In the genomic region with DNA sequence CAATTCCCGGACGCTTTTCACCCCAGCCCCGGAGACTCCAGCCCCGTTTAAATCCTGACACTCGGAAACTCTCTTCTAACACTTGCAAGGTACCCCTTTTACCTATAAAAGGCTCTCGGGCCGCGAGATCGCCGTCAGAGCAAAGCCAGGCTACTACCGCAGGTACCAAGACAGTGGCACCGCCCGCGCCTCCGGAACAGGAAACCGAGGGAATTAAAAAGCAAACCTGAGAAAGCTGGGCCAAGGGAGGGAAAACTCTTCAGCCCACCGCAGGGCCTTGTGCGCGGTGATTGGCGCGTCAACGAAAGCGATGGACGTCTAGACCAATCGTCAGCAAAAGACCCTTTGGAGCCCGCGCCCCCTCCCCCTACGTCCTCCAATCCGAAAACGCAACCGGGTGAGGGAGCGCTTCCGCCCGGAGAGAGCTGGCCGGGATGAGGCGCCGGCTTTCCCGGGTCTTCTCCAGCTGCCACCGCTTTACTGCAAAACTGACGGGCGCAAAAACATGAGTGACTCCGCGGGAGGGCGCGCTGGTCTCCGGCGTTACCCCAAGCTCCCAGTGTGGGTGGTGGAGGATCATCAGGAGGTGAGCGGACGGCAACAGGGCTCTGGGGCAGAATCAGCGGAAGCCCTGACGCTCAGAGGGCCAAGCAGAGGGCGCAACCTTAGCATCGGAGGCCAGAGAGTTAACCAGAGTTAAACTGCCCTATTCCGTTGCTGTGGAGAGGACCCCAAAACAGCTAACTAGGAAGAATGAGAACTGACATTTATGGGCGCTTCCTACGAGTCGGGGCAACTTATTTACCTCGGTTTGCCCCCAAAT, we compare ENCODE assay signal across 7 cellular contexts.
DNase-seq lines count a peak whose midpoint lies in the region; ATAC-seq and TF ChIP-seq lines count a peak whose summit lies in the region.

TSS of gene C5orf22 (plus strand) at position 414 of the 823 bp plus-strand sequence. CDS start at position 506, 92 bp downstream.
A gene with protein sequence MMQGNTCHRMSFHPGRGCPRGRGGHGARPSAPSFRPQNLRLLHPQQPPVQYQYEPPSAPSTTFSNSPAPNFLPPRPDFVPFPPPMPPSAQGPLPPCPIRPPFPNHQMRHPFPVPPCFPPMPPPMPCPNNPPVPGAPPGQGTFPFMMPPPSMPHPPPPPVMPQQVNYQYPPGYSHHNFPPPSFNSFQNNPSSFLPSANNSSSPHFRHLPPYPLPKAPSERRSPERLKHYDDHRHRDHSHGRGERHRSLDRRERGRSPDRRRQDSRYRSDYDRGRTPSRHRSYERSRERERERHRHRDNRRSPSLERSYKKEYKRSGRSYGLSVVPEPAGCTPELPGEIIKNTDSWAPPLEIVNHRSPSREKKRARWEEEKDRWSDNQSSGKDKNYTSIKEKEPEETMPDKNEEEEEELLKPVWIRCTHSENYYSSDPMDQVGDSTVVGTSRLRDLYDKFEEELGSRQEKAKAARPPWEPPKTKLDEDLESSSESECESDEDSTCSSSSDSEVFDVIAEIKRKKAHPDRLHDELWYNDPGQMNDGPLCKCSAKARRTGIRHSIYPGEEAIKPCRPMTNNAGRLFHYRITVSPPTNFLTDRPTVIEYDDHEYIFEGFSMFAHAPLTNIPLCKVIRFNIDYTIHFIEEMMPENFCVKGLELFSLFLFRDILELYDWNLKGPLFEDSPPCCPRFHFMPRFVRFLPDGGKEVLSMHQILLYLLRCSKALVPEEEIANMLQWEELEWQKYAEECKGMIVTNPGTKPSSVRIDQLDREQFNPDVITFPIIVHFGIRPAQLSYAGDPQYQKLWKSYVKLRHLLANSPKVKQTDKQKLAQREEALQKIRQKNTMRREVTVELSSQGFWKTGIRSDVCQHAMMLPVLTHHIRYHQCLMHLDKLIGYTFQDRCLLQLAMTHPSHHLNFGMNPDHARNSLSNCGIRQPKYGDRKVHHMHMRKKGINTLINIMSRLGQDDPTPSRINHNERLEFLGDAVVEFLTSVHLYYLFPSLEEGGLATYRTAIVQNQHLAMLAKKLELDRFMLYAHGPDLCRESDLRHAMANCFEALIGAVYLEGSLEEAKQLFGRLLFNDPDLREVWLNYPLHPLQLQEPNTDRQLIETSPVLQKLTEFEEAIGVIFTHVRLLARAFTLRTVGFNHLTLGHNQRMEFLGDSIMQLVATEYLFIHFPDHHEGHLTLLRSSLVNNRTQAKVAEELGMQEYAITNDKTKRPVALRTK (N-terminal part only) (minus strand): TSS at position 206 of the 823 bp plus-strand sequence. CDS start 3,034 bp downstream, outside the sequence.

- H3K4me3 ChIP-seq in astrocyte of the spinal cord (ENCODE audit: low read depth, low read length) (peak within 1 kb of the TSS; percentile 97), retinal pigment epithelial cell (ENCODE audit: low read length) (peak within 1 kb of the TSS; percentile 71)

- peak; percentile 85 for ATAC-seq in GM18508 (IDR thresholded peaks at IDR 0.05; ENCODE audit: insufficient read depth, unreplicated experiment)
- peak; percentile 95 for ATAC-seq in HG03025 (IDR thresholded peaks at IDR 0.05; ENCODE audit: low FRiP score, unreplicated experiment)

- DNase-seq in NCI-H2081 (lab: John Stamatoyannopoulos, UW) (peak; percentile 100), T1000 (lab: John Stamatoyannopoulos, UW) (peak; percentile 97), astrocyte of the spinal cord (ENCODE audit: low read depth, low spot score) (peak; percentile 96), hypothalamus (lab: John Stamatoyannopoulos, UW) (peak; percentile 49 to 96 (median 90)), retinal pigment epithelial cell (ENCODE audit: low read depth) (peak; percentile 91)

- in situ Hi-C loops in astrocyte of the spinal cord (cut with HindIII; ENCODE audit: low sequenced_read_pairs) = no loop called here

- TF ChIP-seq CTCF in astrocyte of the spinal cord (IDR thresholded peaks at IDR 0.05; ENCODE audit: low read depth, low read length) = no peak
- peak; percentile 20 for TF ChIP-seq CTCF in retinal pigment epithelial cell (conservative IDR thresholded peaks at IDR 0.05; ENCODE audit: low read depth, low read length)

Comparison
In these comparisons a context has a peak if more than half of its experiments do, and no peak if none do; other contexts are left out.
1. Peak in every context shown above with its lines: DNase-seq, ATAC-seq and H3K4me3 ChIP-seq.